ENCODE assay signal across 1 cellular context in genomic region chr15:42091753-42092665, GRCh38.
TF ChIP-seq lines count a peak whose summit lies in the region.

No MANE protein-coding gene starts in this region.

TF ChIP-seq in HepG2, 621 proteins besides CTCF, POLR2A, EP300 and RAD21 (continued from another document and continues in another):
- TF ChIP-seq, protein P1, sequence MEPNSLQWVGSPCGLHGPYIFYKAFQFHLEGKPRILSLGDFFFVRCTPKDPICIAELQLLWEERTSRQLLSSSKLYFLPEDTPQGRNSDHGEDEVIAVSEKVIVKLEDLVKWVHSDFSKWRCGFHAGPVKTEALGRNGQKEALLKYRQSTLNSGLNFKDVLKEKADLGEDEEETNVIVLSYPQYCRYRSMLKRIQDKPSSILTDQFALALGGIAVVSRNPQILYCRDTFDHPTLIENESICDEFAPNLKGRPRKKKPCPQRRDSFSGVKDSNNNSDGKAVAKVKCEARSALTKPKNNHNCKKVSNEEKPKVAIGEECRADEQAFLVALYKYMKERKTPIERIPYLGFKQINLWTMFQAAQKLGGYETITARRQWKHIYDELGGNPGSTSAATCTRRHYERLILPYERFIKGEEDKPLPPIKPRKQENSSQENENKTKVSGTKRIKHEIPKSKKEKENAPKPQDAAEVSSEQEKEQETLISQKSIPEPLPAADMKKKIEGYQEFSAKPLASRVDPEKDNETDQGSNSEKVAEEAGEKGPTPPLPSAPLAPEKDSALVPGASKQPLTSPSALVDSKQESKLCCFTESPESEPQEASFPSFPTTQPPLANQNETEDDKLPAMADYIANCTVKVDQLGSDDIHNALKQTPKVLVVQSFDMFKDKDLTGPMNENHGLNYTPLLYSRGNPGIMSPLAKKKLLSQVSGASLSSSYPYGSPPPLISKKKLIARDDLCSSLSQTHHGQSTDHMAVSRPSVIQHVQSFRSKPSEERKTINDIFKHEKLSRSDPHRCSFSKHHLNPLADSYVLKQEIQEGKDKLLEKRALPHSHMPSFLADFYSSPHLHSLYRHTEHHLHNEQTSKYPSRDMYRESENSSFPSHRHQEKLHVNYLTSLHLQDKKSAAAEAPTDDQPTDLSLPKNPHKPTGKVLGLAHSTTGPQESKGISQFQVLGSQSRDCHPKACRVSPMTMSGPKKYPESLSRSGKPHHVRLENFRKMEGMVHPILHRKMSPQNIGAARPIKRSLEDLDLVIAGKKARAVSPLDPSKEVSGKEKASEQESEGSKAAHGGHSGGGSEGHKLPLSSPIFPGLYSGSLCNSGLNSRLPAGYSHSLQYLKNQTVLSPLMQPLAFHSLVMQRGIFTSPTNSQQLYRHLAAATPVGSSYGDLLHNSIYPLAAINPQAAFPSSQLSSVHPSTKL (CRISPR knock-in tag; IDR thresholded peaks at IDR 0.05): peak; percentile 14; the same call in 1 of the 2 replicates
- TF ChIP-seq FOXP1 (IDR thresholded peaks at IDR 0.05) (no peak), FOXP1 (CRISPR knock-in tag; IDR thresholded peaks at IDR 0.05) (peak; percentile 15; the same call in 1 of the 2 replicates), ADNP (CRISPR knock-in tag; IDR thresholded peaks at IDR 0.05) (no peak), SMARCE1 (IDR thresholded peaks at IDR 0.05; ENCODE audit: borderline replicate concordance) (no peak), ARNTL (CRISPR knock-in tag; IDR thresholded peaks at IDR 0.05) (peak; percentile 90), NR2F6 (IDR thresholded peaks at IDR 0.05) (no peak), NR2F6 (CRISPR knock-in tag; IDR thresholded peaks at IDR 0.05) (0 out of 2 replicates have a peak, but pooled peaks have one; percentile 37), MAZ (IDR thresholded peaks at IDR 0.05; ENCODE audit: borderline replicate concordance, low read depth, low read length) (no peak), MAZ (CRISPR knock-in tag; IDR thresholded peaks at IDR 0.05; ENCODE audit: low read depth) (no peak), SALL1 (CRISPR knock-in tag; IDR thresholded peaks at IDR 0.05) (0 out of 2 replicates have a peak, but pooled peaks have one; percentile 21), ETV6 (CRISPR knock-in tag; conservative IDR thresholded peaks at IDR 0.05) (no peak), JUNB (CRISPR knock-in tag; IDR thresholded peaks at IDR 0.05; ENCODE audit: borderline replicate concordance) (peak; percentile 18; the same call in 1 of the 2 replicates), BHLHE40 (IDR thresholded peaks at IDR 0.05; ENCODE audit: low read length) (peak; percentile 84), PRMT3 (CRISPR knock-in tag; IDR thresholded peaks at IDR 0.05; ENCODE audit: borderline replicate concordance, low read depth) (no peak), ZNF343 (CRISPR knock-in tag; IDR thresholded peaks at IDR 0.05) (no peak), JUND (CRISPR knock-in tag; IDR thresholded peaks at IDR 0.05) (0 out of 2 replicates have a peak, but pooled peaks have one; percentile 61), ZFP37 (CRISPR knock-in tag; IDR thresholded peaks at IDR 0.05; ENCODE audit: borderline replicate concordance) (no peak), FOXK2 (IDR thresholded peaks at IDR 0.05) (no peak), TRIM22 (IDR thresholded peaks at IDR 0.05) (no peak), NCOA2 (CRISPR knock-in tag; IDR thresholded peaks at IDR 0.05) (no peak), ZBTB7A (CRISPR knock-in tag; IDR thresholded peaks at IDR 0.05) (no peak), CENPBD1 (CRISPR knock-in tag; IDR thresholded peaks at IDR 0.05; ENCODE audit: borderline replicate concordance, low read depth) (no peak), FLYWCH1 (CRISPR knock-in tag; IDR thresholded peaks at IDR 0.05) (no peak), SRY (CRISPR knock-in tag; IDR thresholded peaks at IDR 0.05) (no peak), SAP130 (CRISPR knock-in tag; IDR thresholded peaks at IDR 0.05; ENCODE audit: low read depth) (peak; percentile 54), SOX6 (IDR thresholded peaks at IDR 0.05) (no peak), SOX6 (CRISPR knock-in tag; IDR thresholded peaks at IDR 0.05) (peak; percentile 35; the same call in 1 of the 2 replicates), SOX5 (CRISPR knock-in tag; IDR thresholded peaks at IDR 0.05; ENCODE audit: borderline replicate concordance) (peak; percentile 62; the same call in 1 of the 2 replicates), SETDB1 (CRISPR knock-in tag; IDR thresholded peaks at IDR 0.05; ENCODE audit: borderline replicate concordance) (no peak), SP5 (CRISPR knock-in tag; IDR thresholded peaks at IDR 0.05; ENCODE audit: borderline replicate concordance, low read depth) (peak; percentile 34; the same call in 1 of the 2 replicates), ZNF407 (CRISPR knock-in tag; IDR thresholded peaks at IDR 0.05; ENCODE audit: not compliant biosample characterization) (no peak)
- TF ChIP-seq, protein P2, sequence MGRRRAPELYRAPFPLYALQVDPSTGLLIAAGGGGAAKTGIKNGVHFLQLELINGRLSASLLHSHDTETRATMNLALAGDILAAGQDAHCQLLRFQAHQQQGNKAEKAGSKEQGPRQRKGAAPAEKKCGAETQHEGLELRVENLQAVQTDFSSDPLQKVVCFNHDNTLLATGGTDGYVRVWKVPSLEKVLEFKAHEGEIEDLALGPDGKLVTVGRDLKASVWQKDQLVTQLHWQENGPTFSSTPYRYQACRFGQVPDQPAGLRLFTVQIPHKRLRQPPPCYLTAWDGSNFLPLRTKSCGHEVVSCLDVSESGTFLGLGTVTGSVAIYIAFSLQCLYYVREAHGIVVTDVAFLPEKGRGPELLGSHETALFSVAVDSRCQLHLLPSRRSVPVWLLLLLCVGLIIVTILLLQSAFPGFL (CRISPR knock-in tag; IDR thresholded peaks at IDR 0.05): no peak
- TF ChIP-seq, protein P3, sequence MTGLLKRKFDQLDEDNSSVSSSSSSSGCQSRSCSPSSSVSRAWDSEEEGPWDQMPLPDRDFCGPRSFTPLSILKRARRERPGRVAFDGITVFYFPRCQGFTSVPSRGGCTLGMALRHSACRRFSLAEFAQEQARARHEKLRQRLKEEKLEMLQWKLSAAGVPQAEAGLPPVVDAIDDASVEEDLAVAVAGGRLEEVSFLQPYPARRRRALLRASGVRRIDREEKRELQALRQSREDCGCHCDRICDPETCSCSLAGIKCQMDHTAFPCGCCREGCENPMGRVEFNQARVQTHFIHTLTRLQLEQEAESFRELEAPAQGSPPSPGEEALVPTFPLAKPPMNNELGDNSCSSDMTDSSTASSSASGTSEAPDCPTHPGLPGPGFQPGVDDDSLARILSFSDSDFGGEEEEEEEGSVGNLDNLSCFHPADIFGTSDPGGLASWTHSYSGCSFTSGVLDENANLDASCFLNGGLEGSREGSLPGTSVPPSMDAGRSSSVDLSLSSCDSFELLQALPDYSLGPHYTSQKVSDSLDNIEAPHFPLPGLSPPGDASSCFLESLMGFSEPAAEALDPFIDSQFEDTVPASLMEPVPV (CRISPR knock-in tag; IDR thresholded peaks at IDR 0.05): no peak
- TF ChIP-seq, protein P4, sequence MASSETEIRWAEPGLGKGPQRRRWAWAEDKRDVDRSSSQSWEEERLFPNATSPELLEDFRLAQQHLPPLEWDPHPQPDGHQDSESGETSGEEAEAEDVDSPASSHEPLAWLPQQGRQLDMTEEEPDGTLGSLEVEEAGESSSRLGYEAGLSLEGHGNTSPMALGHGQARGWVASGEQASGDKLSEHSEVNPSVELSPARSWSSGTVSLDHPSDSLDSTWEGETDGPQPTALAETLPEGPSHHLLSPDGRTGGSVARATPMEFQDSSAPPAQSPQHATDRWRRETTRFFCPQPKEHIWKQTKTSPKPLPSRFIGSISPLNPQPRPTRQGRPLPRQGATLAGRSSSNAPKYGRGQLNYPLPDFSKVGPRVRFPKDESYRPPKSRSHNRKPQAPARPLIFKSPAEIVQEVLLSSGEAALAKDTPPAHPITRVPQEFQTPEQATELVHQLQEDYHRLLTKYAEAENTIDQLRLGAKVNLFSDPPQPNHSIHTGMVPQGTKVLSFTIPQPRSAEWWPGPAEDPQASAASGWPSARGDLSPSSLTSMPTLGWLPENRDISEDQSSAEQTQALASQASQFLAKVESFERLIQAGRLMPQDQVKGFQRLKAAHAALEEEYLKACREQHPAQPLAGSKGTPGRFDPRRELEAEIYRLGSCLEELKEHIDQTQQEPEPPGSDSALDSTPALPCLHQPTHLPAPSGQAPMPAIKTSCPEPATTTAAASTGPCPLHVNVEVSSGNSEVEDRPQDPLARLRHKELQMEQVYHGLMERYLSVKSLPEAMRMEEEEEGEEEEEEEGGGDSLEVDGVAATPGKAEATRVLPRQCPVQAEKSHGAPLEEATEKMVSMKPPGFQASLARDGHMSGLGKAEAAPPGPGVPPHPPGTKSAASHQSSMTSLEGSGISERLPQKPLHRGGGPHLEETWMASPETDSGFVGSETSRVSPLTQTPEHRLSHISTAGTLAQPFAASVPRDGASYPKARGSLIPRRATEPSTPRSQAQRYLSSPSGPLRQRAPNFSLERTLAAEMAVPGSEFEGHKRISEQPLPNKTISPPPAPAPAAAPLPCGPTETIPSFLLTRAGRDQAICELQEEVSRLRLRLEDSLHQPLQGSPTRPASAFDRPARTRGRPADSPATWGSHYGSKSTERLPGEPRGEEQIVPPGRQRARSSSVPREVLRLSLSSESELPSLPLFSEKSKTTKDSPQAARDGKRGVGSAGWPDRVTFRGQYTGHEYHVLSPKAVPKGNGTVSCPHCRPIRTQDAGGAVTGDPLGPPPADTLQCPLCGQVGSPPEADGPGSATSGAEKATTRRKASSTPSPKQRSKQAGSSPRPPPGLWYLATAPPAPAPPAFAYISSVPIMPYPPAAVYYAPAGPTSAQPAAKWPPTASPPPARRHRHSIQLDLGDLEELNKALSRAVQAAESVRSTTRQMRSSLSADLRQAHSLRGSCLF (CRISPR knock-in tag; IDR thresholded peaks at IDR 0.05; ENCODE audit: borderline replicate concordance): no peak
- TF ChIP-seq, protein P5, sequence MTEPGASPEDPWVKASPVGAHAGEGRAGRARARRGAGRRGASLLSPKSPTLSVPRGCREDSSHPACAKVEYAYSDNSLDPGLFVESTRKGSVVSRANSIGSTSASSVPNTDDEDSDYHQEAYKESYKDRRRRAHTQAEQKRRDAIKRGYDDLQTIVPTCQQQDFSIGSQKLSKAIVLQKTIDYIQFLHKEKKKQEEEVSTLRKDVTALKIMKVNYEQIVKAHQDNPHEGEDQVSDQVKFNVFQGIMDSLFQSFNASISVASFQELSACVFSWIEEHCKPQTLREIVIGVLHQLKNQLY (CRISPR knock-in tag; IDR thresholded peaks at IDR 0.05): 0 out of 2 replicates have a peak, but pooled peaks have one; percentile 23
